8 cellular contexts compared by ENCODE assay signal in the genomic region with DNA sequence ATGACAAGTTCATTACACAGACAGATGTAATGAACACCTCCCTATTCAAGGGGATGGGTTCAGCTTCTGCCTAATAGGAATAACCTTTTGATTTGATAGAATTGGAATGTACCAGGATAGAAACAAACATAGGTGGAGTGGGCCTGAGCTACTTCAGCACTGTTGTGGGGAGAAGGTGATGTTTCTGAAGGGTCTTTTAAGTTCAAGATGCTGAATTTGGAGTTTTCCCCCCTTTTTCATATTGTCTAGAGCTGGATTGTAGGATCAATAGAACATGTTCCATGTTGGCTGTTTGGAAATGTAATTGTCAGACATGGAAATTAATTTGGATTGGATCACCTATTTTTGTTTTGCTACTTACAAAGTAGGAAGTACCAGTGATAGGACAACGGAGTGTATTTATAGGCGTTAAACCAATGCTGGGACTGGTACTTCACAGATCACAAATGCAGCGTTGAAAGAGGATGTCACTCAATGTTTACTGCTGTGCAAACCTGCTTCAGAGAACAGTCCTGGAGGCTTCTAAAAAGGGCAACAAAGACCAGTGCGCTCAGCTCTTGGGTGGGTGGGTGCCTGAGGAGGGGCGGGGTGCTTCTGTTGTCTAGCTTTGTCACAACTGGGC. TPM values are rescaled to one million over a fixed set of nuclear protein-coding genes. Genes with fewer than 3 reads are reported as not detected.
A peak's percentile ranks its signal among the peaks of the same experiment; 100 is the strongest.
DNase-seq lines count a peak whose midpoint lies in the region; ATAC-seq and TF ChIP-seq lines count a peak whose summit lies in the region.

No MANE protein-coding gene starts in this region.

- no peak for TF ChIP-seq CTCF in heart right ventricle (IDR thresholded peaks at IDR 0.05)
- no peak for TF ChIP-seq CTCF in upper lobe of right lung (IDR thresholded peaks at IDR 0.05)

- no peaks in the 10 kb centered on the region for H3K36me3 Mint-ChIP-seq in activated naive CD8-positive, alpha-beta T cell

- no peaks in the 10 kb centered on the region for H3K36me3 ChIP-seq in heart right ventricle
- no peaks in the 10 kb centered on the region for H3K36me3 ChIP-seq in upper lobe of right lung

- peaks cover 0 to 10% (median 0%) of the 10 kb centered on the region in 7 donors for H3K27me3 ChIP-seq in heart right ventricle
- no peaks in the 10 kb centered on the region for H3K27me3 ChIP-seq in upper lobe of right lung

- intact Hi-C loops in heart right ventricle (cut with DNase I), result loop anchor here in 9 of 10 donors (1.0 to 10.0 kb wide), 17 partner anchors 54 to 314 kb away; no protein-coding TSS in a partner anchor
- intact Hi-C loops in cardiac septum (cut with DNase I), result loop anchor here (2.0 to 10.0 kb wide), 5 partner anchors 74 to 314 kb away; no protein-coding TSS in a partner anchor
- intact Hi-C loops in upper lobe of right lung (cut with DNase I), result no loop called here

- ATAC-seq in heart right ventricle (peak in 3 of 8 donors; percentile 22 to 43 (median 29)), upper lobe of right lung (no peak), HG02642 (IDR thresholded peaks at IDR 0.05; ENCODE audit: poor library complexity, unreplicated experiment) (no peak)

- H3K27ac Mint-ChIP-seq in activated naive CD8-positive, alpha-beta T cell, result no peak overlapping the region

- H3K4me1 Mint-ChIP-seq in activated naive CD8-positive, alpha-beta T cell (ENCODE audit: low read depth), result peaks cover 17% of the 10 kb centered on the region

- WGBS in heart right ventricle, 2 donors, result 22 to 23% methylated on average over 5 of the region's 5 CpGs

- H3K4me1 ChIP-seq in heart right ventricle (peaks cover 2 to 66% (median 53%) of the 10 kb centered on the region in 9 donors), upper lobe of right lung (peaks cover 17% of the 10 kb centered on the region)

- H3K27ac ChIP-seq in heart right ventricle (peak overlapping the region; percentile 77 to 95 (median 90)), upper lobe of right lung (peak overlapping the region; percentile 79)

- H3K27me3 Mint-ChIP-seq in activated naive CD8-positive, alpha-beta T cell, result peaks cover 44% of the 10 kb centered on the region

- H3K4me3 ChIP-seq in heart right ventricle, result peak overlapping the region; percentile 42 to 97 (median 86)
- peak overlapping the region; percentile 86 for H3K4me3 ChIP-seq in upper lobe of right lung

- H3K4me3 Mint-ChIP-seq in activated naive CD8-positive, alpha-beta T cell, result peak overlapping the region; percentile 85

- H3K9me3 Mint-ChIP-seq in activated naive CD8-positive, alpha-beta T cell (ENCODE audit: low read depth), result no peaks in the 10 kb centered on the region

- H3K9me3 ChIP-seq in heart right ventricle (no peaks in the 10 kb centered on the region), upper lobe of right lung (no peaks in the 10 kb centered on the region)

- DNase-seq in heart right ventricle (peak in 1 of 2 donors; percentile 19), cardiac septum (ENCODE audit: low spot score) (no peak), left kidney (ENCODE audit: low read depth, low spot score) (peak; percentile 8), upper lobe of right lung (no peak), AG20443 (ENCODE audit: low spot score) (no peak)
- no peak for DNase-seq in activated effector memory CD4-positive, alpha-beta T cell treated with Interleukin-2 at 50 U/mL for 16 hours

RNA-seq across cellular contexts. Expression of a gene that starts 2.0 kb away (rescaled TPM):
- 10 to 100 TPM; 50.8 to 76.7 (median 69.3) TPM for total RNA-seq in heart right ventricle
- 10 to 100 TPM; 20.6 to 30.5 TPM for polyA plus RNA-seq in heart right ventricle
- total RNA-seq in cardiac septum, result 93.6 TPM
- total RNA-seq in upper lobe of right lung, result 78.8 TPM
